20 cellular contexts compared by ENCODE assay signal in the genomic region with DNA sequence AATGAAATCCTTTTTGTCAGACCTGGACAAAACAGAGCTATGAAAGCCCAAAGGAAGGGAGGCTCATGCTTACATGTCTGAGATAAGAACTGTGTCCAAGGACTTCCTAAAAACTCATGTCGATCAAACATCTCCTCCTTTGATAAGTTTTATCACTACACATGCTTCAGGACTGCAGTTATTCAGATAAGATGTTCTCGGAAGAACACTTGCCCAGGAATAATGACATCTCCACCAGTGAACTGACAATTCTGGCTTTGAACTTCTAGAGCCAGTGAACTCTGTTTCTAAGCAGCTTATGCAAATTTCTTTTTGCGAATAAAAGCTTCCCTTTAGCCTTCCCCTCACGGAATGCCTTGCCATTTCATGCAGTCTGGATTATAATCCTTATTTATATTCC.
DNase-seq lines count a peak whose midpoint lies in the region; ATAC-seq lines count a peak whose summit lies in the region.
"Had no signal": no experiment of that assay in that cellular context is flagged by ENCODE, and none has a peak within 500 bp of the region (broad histone marks: within the 10 kb centered on the region; RNA-seq: fewer than 3 reads in every experiment).

No MANE protein-coding gene starts in this region.

- no peaks in the 10 kb centered on the region for H3K9me2 ChIP-seq in Karpas-422 (replicated peaks; ENCODE audit: insufficient read depth, low read length)

- H3K27me3 ChIP-seq in HAP-1 (ENCODE audit: low read depth) (no peaks in the 10 kb centered on the region), Karpas-422 (ENCODE audit: low read length) (no peaks in the 10 kb centered on the region), neuronal stem cell (ENCODE audit: control insufficient read depth in 3 of 3, insufficient read depth in 3 of 3, low read depth in 1 of 3, low read length in 3 of 3) (no peaks in the 10 kb centered on the region)
- H3K27me3 ChIP-seq: Peyer's patch had no signal

- no peaks in the 10 kb centered on the region for H4K20me1 ChIP-seq in Karpas-422 (ENCODE audit: insufficient read depth, low read depth, low read length)

- no peak overlapping the region for H4K8ac ChIP-seq in neuronal stem cell (ENCODE audit: low read depth, low read length)

- H3K4me1 ChIP-seq in HAP-1 (peaks cover 28% of the 10 kb centered on the region), Karpas-422 (ENCODE audit: low read length) (no peaks in the 10 kb centered on the region), neuronal stem cell (ENCODE audit: control insufficient read depth in 2 of 2, insufficient read depth in 1 of 2, low read depth in 1 of 2, low read length in 2 of 2) (peaks cover 0 to 10% of the 10 kb centered on the region in 2 donors)
- H3K4me1 ChIP-seq: Peyer's patch had no signal

- H2BK5ac ChIP-seq in neuronal stem cell (ENCODE audit: low read length) = no peak overlapping the region

- H3K18ac ChIP-seq in neuronal stem cell (ENCODE audit: low read length) = no peak overlapping the region

- H3K79me1 ChIP-seq in neuronal stem cell (ENCODE audit: low read depth, low read length) = no peaks in the 10 kb centered on the region

- no peak overlapping the region for H4K91ac ChIP-seq in neuronal stem cell (ENCODE audit: low read depth, low read length, poor library complexity)

- H2BK12ac ChIP-seq in neuronal stem cell (ENCODE audit: low read length) = no peak overlapping the region

- no peak overlapping the region for H2AFZ ChIP-seq in Karpas-422 (ENCODE audit: low read length)
- H2AFZ ChIP-seq in neuronal stem cell (ENCODE audit: low read length) = peak overlapping the region; percentile 69

- no peak overlapping the region for H3K4me3 ChIP-seq in HAP-1
- no peak overlapping the region for H3K4me3 ChIP-seq in Karpas-422 (ENCODE audit: low read length)
- H3K4me3 ChIP-seq in neuronal stem cell (ENCODE audit: low read length in 2 of 2) = no peak overlapping the region
- H3K4me3 ChIP-seq: Peyer's patch, SK-N-MC had no signal

- in situ Hi-C loops in HAP-1 (cut with MboI; ENCODE audit: low sequenced_read_pairs) = no loop called here

- H3K9ac ChIP-seq in Karpas-422 (ENCODE audit: low read length) = no peak overlapping the region
- no peak overlapping the region for H3K9ac ChIP-seq in neuronal stem cell (ENCODE audit: low read depth, low read length, poor library complexity)

- 0 out of 2 replicates have a peak, but pooled peaks cover 3% of the 10 kb centered on the region for H3K9me3 ChIP-seq in HAP-1
- H3K9me3 ChIP-seq in Karpas-422 (ENCODE audit: low read length) = no peaks in the 10 kb centered on the region
- H3K9me3 ChIP-seq in neuronal stem cell (replicated peaks in 1 of 2; ENCODE audit: control insufficient read depth in 2 of 2, insufficient read depth in 1 of 2, low read depth in 1 of 2, low read length in 2 of 2) = peaks cover 0 to 13% of the 10 kb centered on the region in 2 donors
- H3K9me3 ChIP-seq: Peyer's patch had no signal

- no CpG with 5 or more reads among the region's 4 CpGs for WGBS in neuronal stem cell (ENCODE audit: extremely low coverage in 2 of 2, insufficient read length in 2 of 2, insufficient replicate concordance in 1 of 2), 2 donors

- no peak overlapping the region for H3K4me2 ChIP-seq in Karpas-422 (ENCODE audit: low read depth, low read length, poor library complexity, severe bottlenecking)
- no peak overlapping the region for H3K4me2 ChIP-seq in neuronal stem cell (ENCODE audit: insufficient read depth, low read length, poor library complexity, severe bottlenecking)

- H2BK120ac ChIP-seq in neuronal stem cell (ENCODE audit: low read depth, low read length) = no peak overlapping the region

- H2BK15ac ChIP-seq in neuronal stem cell (ENCODE audit: low read length) = no peak overlapping the region

- DNase-seq in HAP-1 (ENCODE audit: low spot score in 2 of 2) (peak; percentile 10 to 74), Karpas-422 (peak; percentile 42), amniotic epithelial cell (ENCODE audit: low read depth) (peak; percentile 33), neuronal stem cell (ENCODE audit: low spot score) (no peak), NCI-H2196 treated with DMSO at 0.1 percent for 48 hours (lab: John Stamatoyannopoulos, UW; ENCODE audit: unreplicated experiment) (no peak)
- DNase-seq: CD4-positive, alpha-beta T cell; DMS 273 treated with DMSO at 0.1 percent for 48 hours; GDM1; GOT3; NCI-H1105 treated with DMSO at 0.1 percent for 48 hours; NCI-H1694 treated with DMSO at 0.1 percent for 48 hours; NCI-H2107; NCI-H446 treated with DMSO at 0.1 percent for 48 hours; NCI-H774; Peyer's patch; T-helper 1 cell had no signal

- H3K4ac ChIP-seq in neuronal stem cell (ENCODE audit: low read length) = no peak overlapping the region

- H3K23ac ChIP-seq in neuronal stem cell (ENCODE audit: low read depth, low read length, poor library complexity) = no peak overlapping the region

- no peak overlapping the region for H3K14ac ChIP-seq in neuronal stem cell (ENCODE audit: low read length)

- no peak for ATAC-seq in HG03095 (IDR thresholded peaks at IDR 0.05; ENCODE audit: unreplicated experiment)
- ATAC-seq in GM21367 (IDR thresholded peaks at IDR 0.05; ENCODE audit: unreplicated experiment) = no peak
- ATAC-seq: Right ventricle myocardium inferior had no signal

- no peaks in the 10 kb centered on the region for H3K36me3 ChIP-seq in HAP-1 (replicated peaks)
- H3K36me3 ChIP-seq in Karpas-422 (ENCODE audit: insufficient read depth, low read length) = no peaks in the 10 kb centered on the region
- no peaks in the 10 kb centered on the region for H3K36me3 ChIP-seq in neuronal stem cell (replicated peaks in 1 of 2; ENCODE audit: control insufficient read depth in 2 of 2, insufficient read depth in 2 of 2, low read length in 2 of 2)
- H3K36me3 ChIP-seq: Peyer's patch had no signal

- H3K27ac ChIP-seq in Karpas-422 (ENCODE audit: low read length) = no peak overlapping the region
- no peak overlapping the region for H3K27ac ChIP-seq in neuronal stem cell (replicated peaks; ENCODE audit: low read length)
- H3K27ac ChIP-seq: Peyer's patch, SK-N-MC had no signal

- H2AK5ac ChIP-seq in neuronal stem cell (ENCODE audit: low read depth, low read length) = no peak overlapping the region

- no peaks in the 10 kb centered on the region for H3K79me2 ChIP-seq in Karpas-422 (ENCODE audit: low read length)

Comparison
In these comparisons a context has a peak if more than half of its experiments do, and no peak if none do; other contexts are left out.
1. DNase-seq: peak in HAP-1 (2 of 2), Karpas-422 (single experiment) and amniotic epithelial cell (single experiment); none in neuronal stem cell (single experiment) and NCI-H2196 treated with DMSO at 0.1 percent for 48 hours (single experiment).